8 cellular contexts compared by ENCODE assay signal in the genomic region with DNA sequence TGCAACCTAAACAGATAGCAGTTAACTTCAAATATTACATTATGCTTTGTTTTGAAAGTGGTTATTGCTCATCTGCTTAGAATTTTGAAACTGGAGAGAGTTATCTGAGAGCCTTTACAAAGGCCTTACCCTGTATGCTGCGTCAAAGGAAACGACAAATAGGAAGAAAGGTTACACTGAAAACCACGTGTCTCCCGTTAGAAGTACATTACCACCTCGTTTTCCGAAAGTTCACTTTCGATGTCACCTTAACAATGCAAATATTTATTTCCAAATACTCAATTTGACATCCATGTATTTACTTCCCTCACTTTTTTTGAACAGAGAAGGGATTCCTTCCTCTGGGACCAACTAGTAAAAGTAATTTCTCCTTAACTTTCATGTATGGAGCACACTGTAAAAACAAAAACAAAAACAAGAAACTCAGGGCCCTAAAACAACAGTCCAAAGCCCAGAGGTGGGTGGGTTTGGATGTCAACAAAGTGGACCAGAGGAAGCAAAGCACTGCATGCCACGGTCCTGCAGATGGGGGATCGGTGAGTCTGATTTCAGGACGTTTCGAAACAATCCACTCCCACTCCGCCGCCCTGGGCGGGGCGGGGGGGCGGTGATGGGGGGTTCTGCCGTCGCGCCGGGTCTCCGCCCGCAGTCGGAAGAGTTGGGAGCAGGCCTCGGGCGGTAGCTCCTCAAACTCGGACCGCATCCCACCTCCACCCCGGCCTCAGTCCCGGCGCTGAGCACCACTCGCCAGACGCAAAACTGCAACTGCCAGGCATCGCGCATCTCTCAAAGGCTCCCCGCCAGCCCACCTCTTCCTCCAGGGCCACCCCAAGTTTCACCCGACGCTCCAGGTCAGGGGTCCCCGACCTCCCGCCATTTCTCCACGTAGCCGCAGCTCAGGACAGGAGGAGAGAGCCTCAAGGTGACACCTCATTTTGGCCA. TPM values are rescaled to one million over a fixed set of nuclear protein-coding genes. Genes with fewer than 3 reads are reported as not detected.
DNase-seq lines count a peak whose midpoint lies in the region; ATAC-seq and TF ChIP-seq lines count a peak whose summit lies in the region.

No MANE protein-coding gene starts in this region.

- peak overlapping the region; percentile 87 to 99 for H3K4me3 ChIP-seq in Panc1 (ENCODE audit: low read depth in 2 of 2, low read length in 2 of 2)
- peak overlapping the region; percentile 97 for H3K4me3 ChIP-seq in fibroblast of villous mesenchyme (ENCODE audit: low read depth, low read length)
- peak overlapping the region; percentile 75 for H3K4me3 ChIP-seq in thymus (ENCODE audit: low read length)

- peak overlapping the region; percentile 96 for H3K4me3 Mint-ChIP-seq in neural crest cell

- peaks cover 4% of the 10 kb centered on the region; the same call in 1 of the 2 replicates for H3K9me3 ChIP-seq in Panc1 (ENCODE audit: control insufficient read depth, insufficient read depth, low read depth, low read length)
- no peaks in the 10 kb centered on the region for H3K9me3 ChIP-seq in thymus (ENCODE audit: control insufficient read depth)

- CTCF ChIA-PET in Panc1 (lab: Charles Lee) = no interaction called here

- H3K4me1 ChIP-seq in Panc1 (ENCODE audit: control insufficient read depth, insufficient read depth, low read length) = peaks cover 19% of the 10 kb centered on the region
- H3K4me1 ChIP-seq in thymus (ENCODE audit: control insufficient read depth, insufficient read depth, low read length) = peaks cover 8% of the 10 kb centered on the region

- peaks cover 57% of the 10 kb centered on the region for H3K4me1 Mint-ChIP-seq in neural crest cell

- H3K27ac Mint-ChIP-seq in neural crest cell (ENCODE audit: unreplicated experiment) = peak overlapping the region; percentile 96

- H3K27me3 Mint-ChIP-seq in neural crest cell (ENCODE audit: low read depth) = no peaks in the 10 kb centered on the region

- DNase-seq in AG08395 (ENCODE audit: low spot score) (peak; percentile 47), Panc1 (ENCODE audit: low read depth, low spot score) (no peak), fibroblast of villous mesenchyme (ENCODE audit: low read depth) (peak; percentile 84), neural crest cell (ENCODE audit: low read depth, low spot score) (peak; percentile 29)
- peak; percentile 88 for DNase-seq in activated effector memory CD4-positive, alpha-beta T cell treated with anti-CD3 and anti-CD28 coated beads, Interleukin-2, amount 50 U/mL, for 16 hours

- no peaks in the 10 kb centered on the region; the same call in none of the 2 replicates for H3K36me3 ChIP-seq in Panc1 (ENCODE audit: control insufficient read depth, insufficient read depth, low read length)
- no peaks in the 10 kb centered on the region for H3K36me3 ChIP-seq in thymus (ENCODE audit: control insufficient read depth, insufficient read depth)

- H3K27me3 ChIP-seq in Panc1 (ENCODE audit: control insufficient read depth, insufficient read depth, low read length) = no peaks in the 10 kb centered on the region
- no peaks in the 10 kb centered on the region for H3K27me3 ChIP-seq in thymus (ENCODE audit: control insufficient read depth, insufficient read depth)

- TF ChIP-seq CTCF in Panc1 (IDR thresholded peaks at IDR 0.05) (no peak), fibroblast of villous mesenchyme (IDR thresholded peaks at IDR 0.05; ENCODE audit: insufficient read depth, low read depth, low read length) (no peak), neural crest cell (conservative IDR thresholded peaks at IDR 0.05) (no peak)

- in situ Hi-C loops in Panc1 (cut with HindIII; ENCODE audit: low pct_unique_long_range_greater_than_20kb, low sequenced_read_pairs) = no loop called here

- no TSS peak for BruUV-seq in Panc1 (replicated peaks; lab: Mats Ljungman, UMichigan)

- under 1% methylated on average over 41 of the region's 41 CpGs for WGBS in thymus

- ATAC-seq in GM18858 (IDR thresholded peaks at IDR 0.05; ENCODE audit: unreplicated experiment) (peak; percentile 0), HG03196 (IDR thresholded peaks at IDR 0.05; ENCODE audit: unreplicated experiment) (peak; percentile 15), Panc1 (peak; percentile 13)

- H3K9me3 Mint-ChIP-seq in neural crest cell = no peaks in the 10 kb centered on the region

- POLR2A ChIA-PET in Panc1 (lab: Charles Lee) = no interaction called here

- intact Hi-C loops in Panc1 (cut with micrococcal nuclease; ENCODE audit: unreplicated experiment) = no loop called here

- H3K27ac ChIP-seq in Panc1 (ENCODE audit: low read length) (peak overlapping the region; percentile 85), thymus (ENCODE audit: low read depth) (peak overlapping the region; percentile 96)

- peaks cover 2% of the 10 kb centered on the region for H3K36me3 Mint-ChIP-seq in neural crest cell (ENCODE audit: low read depth)

RNA-seq across cellular contexts. Expression of gene ADSS2, which starts 0.8 kb away (rescaled TPM):
- total RNA-seq in Panc1 (2021; ENCODE audit: unreplicated experiment) = 42.2 TPM
- 25.3 TPM for polyA plus RNA-seq in Panc1 (2012; ENCODE audit: insufficient read length)
- total RNA-seq in fibroblast of villous mesenchyme = 51.2 and 70.0 TPM in 2 replicates
- total RNA-seq in neural crest cell = 66.2 and 72.1 TPM in 2 replicates
- 43.0 TPM for polyA plus RNA-seq in thymus

RNA-seq across cellular contexts. Expression of gene CATSPERE, which starts 10.2 kb away (rescaled TPM):
- total RNA-seq in Panc1 (2021; ENCODE audit: unreplicated experiment) (0.31 TPM), fibroblast of villous mesenchyme (0.64 and 1.7 TPM in 2 replicates), neural crest cell (0.44 and 0.73 TPM in 2 replicates)
- not detected for polyA plus RNA-seq in Panc1 (2012; ENCODE audit: insufficient read length)
- polyA plus RNA-seq in thymus = 1.3 TPM
